In genomic region chr15:62896969-62897486, GRCh38 we compare ENCODE assay signal across 7 cellular contexts.
DNase-seq lines count a peak whose midpoint lies in the region; ATAC-seq and TF ChIP-seq lines count a peak whose summit lies in the region.

No MANE protein-coding gene starts in this region.

- H3K27me3 ChIP-seq in MG63 (no peaks in the 10 kb centered on the region), dorsolateral prefrontal cortex (peaks cover 0 to 5% (median 0%) of the 10 kb centered on the region in 45 donors), uterus (no peaks in the 10 kb centered on the region)

- peak overlapping the region in 2 of 59 donors; percentile 19 to 48 for H3K27ac ChIP-seq in dorsolateral prefrontal cortex
- peak overlapping the region; percentile 70 to 77 for H3K27ac ChIP-seq in uterus

- H3K9me3 ChIP-seq in MG63 (no peaks in the 10 kb centered on the region), uterus (no peaks in the 10 kb centered on the region)

- no peak for TF ChIP-seq POLR2A in uterus (IDR thresholded peaks at IDR 0.05)

- H3K36me3 ChIP-seq in MG63 (no peaks in the 10 kb centered on the region), uterus (no peaks in the 10 kb centered on the region)

- H3K4me1 ChIP-seq in uterus: peaks cover 3 to 15% of the 10 kb centered on the region in 2 donors

- DNase-seq in MG63: peak; percentile 97
- DNase-seq in dorsolateral prefrontal cortex: peak in 6 of 10 donors; percentile 25 to 85 (median 42)
- peak; percentile 27 for DNase-seq in medulla oblongata (ENCODE audit: extremely low spot score)
- DNase-seq in uterus: peak; percentile 94 to 95
- DNase-seq in GM19240 (ENCODE audit: insufficient read length, low spot score): no peak
- DNase-seq in NCI-H1092 (lab: John Stamatoyannopoulos, UW): no peak

- ATAC-seq in HG03342 (IDR thresholded peaks at IDR 0.05; ENCODE audit: unreplicated experiment): no peak

- intact Hi-C loops in dorsolateral prefrontal cortex (cut with DNase I) (no loop called here), uterus (cut with DNase I; ENCODE audit: low total_unique reads) (no loop called here)

- TF ChIP-seq CTCF in dorsolateral prefrontal cortex (IDR thresholded peaks at IDR 0.05 in 54 of 56, conservative IDR thresholded peaks at IDR 0.05 in 2 of 56; ENCODE audit: low read depth in 1 of 56, partially characterized antibody in 56 of 56): no peak
- no peak for TF ChIP-seq CTCF in uterus (IDR thresholded peaks at IDR 0.05)

- H3K4me3 ChIP-seq in MG63 (no peak overlapping the region), dorsolateral prefrontal cortex (peak overlapping the region in 15 of 59 donors; percentile 1 to 28 (median 16)), uterus (peak overlapping the region in 1 of 2 donors; percentile 23)

Comparison
In these comparisons a context has a peak if more than half of its experiments do, and no peak if none do; other contexts are left out.
1. DNase-seq: peak in MG63 (single experiment), dorsolateral prefrontal cortex (6 of 10), medulla oblongata (single experiment) and uterus (2 of 2); none in GM19240 (single experiment) and NCI-H1092 (single experiment).